In genomic region chrX:144810539-144810938, GRCh38 we compare ENCODE assay signal across 26 cellular contexts.
"Had no signal": no experiment of that assay in that cellular context is flagged by ENCODE, and none has a peak within 500 bp of the region (broad histone marks: within the 10 kb centered on the region; RNA-seq: fewer than 3 reads in every experiment).

No MANE protein-coding gene starts in this region.

- H3K4me1 ChIP-seq: colonic mucosa, esophagus squamous epithelium, gastrocnemius medialis, heart right ventricle had no signal

- DNase-seq: colonic mucosa; cortex of kidney; effector CD8-positive, alpha-beta T cell; effector memory CD8-positive, alpha-beta T cell; endodermal cell; erythroblast; esophagus squamous epithelium; foreskin fibroblast; foreskin melanocyte; gastrocnemius medialis; glutamatergic neuron; head of caudate nucleus; heart right ventricle; hypothalamus; immature natural killer cell; islet precursor cell; kidney; kidney glomerular epithelial cell; left colon; left ventricle myocardium superior; mesenchymal stem cell; mucosa of descending colon; naive B cell had no signal

- H3K36me3 ChIP-seq: colonic mucosa, esophagus squamous epithelium, gastrocnemius medialis, heart right ventricle had no signal

- H3K9me3 ChIP-seq: colonic mucosa, esophagus squamous epithelium, gastrocnemius medialis, mucosa of descending colon had no signal

- ATAC-seq: effector memory CD8-positive, alpha-beta T cell; esophagus mucosa; gastrocnemius medialis; heart right ventricle; left colon; left lobe of liver; left ventricle myocardium superior; mucosa of descending colon had no signal

- H3K27me3 ChIP-seq: colonic mucosa, esophagus squamous epithelium, gastrocnemius medialis, heart right ventricle had no signal

- H3K4me3 ChIP-seq: colonic mucosa, esophagus squamous epithelium, gastrocnemius medialis, heart right ventricle, mucosa of descending colon had no signal

- H3K27ac ChIP-seq: colonic mucosa, epithelial cell of prostate, esophagus squamous epithelium, gastrocnemius medialis, heart right ventricle had no signal
